11 cellular contexts compared by ENCODE assay signal in the genomic region with DNA sequence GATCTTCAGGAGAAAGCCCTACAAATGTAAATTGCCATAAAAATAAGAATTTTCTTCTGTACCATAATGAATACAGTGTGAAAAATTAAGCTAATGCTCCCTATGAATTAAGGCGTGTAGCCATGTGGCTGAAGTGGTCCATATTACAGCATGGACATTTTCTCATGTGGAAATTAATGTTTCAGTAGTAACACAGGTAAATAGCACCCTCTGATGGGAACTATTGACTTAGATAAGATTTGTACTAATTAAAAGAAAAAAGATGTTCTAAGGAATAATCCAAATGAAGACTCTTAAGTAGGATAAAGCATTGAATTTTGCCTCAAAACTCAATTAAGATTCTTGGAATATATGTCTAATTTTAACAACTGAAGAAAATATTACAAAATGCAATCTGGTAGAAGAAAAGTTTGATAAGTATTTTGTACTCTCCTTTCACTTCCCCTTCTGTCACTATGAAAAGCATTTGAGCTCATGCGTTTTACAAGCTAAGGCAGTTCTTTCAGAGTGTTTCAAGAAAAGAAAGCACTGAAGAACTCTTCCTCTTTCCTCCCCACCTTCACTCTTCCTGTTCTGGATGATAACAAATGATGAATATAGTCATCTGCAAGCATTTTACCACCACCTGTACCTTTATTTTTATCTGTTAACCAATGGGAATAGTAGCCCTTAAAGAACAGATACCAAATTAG. TPM values are rescaled to one million over a fixed set of nuclear protein-coding genes. Genes with fewer than 3 reads are reported as not detected.
DNase-seq lines count a peak whose midpoint lies in the region; ATAC-seq and TF ChIP-seq lines count a peak whose summit lies in the region.
"Had no signal": no experiment of that assay in that cellular context is flagged by ENCODE, and none has a peak within 500 bp of the region (broad histone marks: within the 10 kb centered on the region; RNA-seq: fewer than 3 reads in every experiment).

No MANE protein-coding gene starts in this region.

- TF ChIP-seq POLR2A in GM18505 (IDR thresholded peaks at IDR 0.05; ENCODE audit: borderline replicate concordance, extremely low read depth, insufficient read depth, insufficient read length): no peak

- H3K36me3 Mint-ChIP-seq in activated naive CD4-positive, alpha-beta T cell treated with anti-CD3 and anti-CD28 coated beads for 36 hours (ENCODE audit: low read depth): no peaks in the 10 kb centered on the region
- H3K36me3 Mint-ChIP-seq in effector memory CD8-positive, alpha-beta T cell (ENCODE audit: insufficient read depth): no peaks in the 10 kb centered on the region

- CTCF ChIA-PET in activated naive CD4-positive, alpha-beta T cell treated with anti-CD3 and anti-CD28 coated beads for 36 hours (lab: Charles Lee): interaction anchor here (0.6 kb wide), 1 partner anchor 153 kb away, joined by 3 read pairs; no protein-coding TSS in a partner anchor

- no peak overlapping the region for H3K4me3 Mint-ChIP-seq in activated naive CD4-positive, alpha-beta T cell treated with anti-CD3 and anti-CD28 coated beads for 36 hours
- H3K4me3 Mint-ChIP-seq in effector memory CD8-positive, alpha-beta T cell: no peak overlapping the region

- no peaks in the 10 kb centered on the region for H3K9me3 Mint-ChIP-seq in activated naive CD4-positive, alpha-beta T cell treated with anti-CD3 and anti-CD28 coated beads for 36 hours
- peaks cover 0 to 5% of the 10 kb centered on the region in 2 donors for H3K9me3 Mint-ChIP-seq in effector memory CD8-positive, alpha-beta T cell

- peaks cover 17% of the 10 kb centered on the region for H3K27me3 Mint-ChIP-seq in activated naive CD4-positive, alpha-beta T cell treated with anti-CD3 and anti-CD28 coated beads for 36 hours (ENCODE audit: low read depth)
- H3K27me3 Mint-ChIP-seq in effector memory CD8-positive, alpha-beta T cell: no peaks in the 10 kb centered on the region

- TF ChIP-seq CTCF in fibroblast of pulmonary artery (IDR thresholded peaks at IDR 0.05; ENCODE audit: low read length, missing control alignments): peak; percentile 3

- DNase-seq in MV-4-11 (lab: John Stamatoyannopoulos, UW) (peak; percentile 97), fibroblast of pulmonary artery (ENCODE audit: low read depth) (peak; percentile 47), COLO829 (ENCODE audit: low spot score) (no peak), iPS-NIHi7 (ENCODE audit: extremely low spot score) (no peak)
- DNase-seq in activated naive CD4-positive, alpha-beta T cell treated with anti-CD3 and anti-CD28 coated beads for 36 hours: no peak
- DNase-seq in effector memory CD8-positive, alpha-beta T cell: no peak
- DNase-seq: nucleus accumbens, stomach had no signal

- intact Hi-C loops in activated naive CD4-positive, alpha-beta T cell treated with anti-CD3 and anti-CD28 coated beads for 36 hours (cut with micrococcal nuclease): no loop called here

- ATAC-seq in GM18505 (IDR thresholded peaks at IDR 0.05; ENCODE audit: unreplicated experiment) (peak; percentile 98), HG02588 (IDR thresholded peaks at IDR 0.05; ENCODE audit: unreplicated experiment) (peak; percentile 86)
- ATAC-seq in effector memory CD8-positive, alpha-beta T cell (replicated peaks): no peak

- no peak overlapping the region for H3K27ac Mint-ChIP-seq in activated naive CD4-positive, alpha-beta T cell treated with anti-CD3 and anti-CD28 coated beads for 36 hours
- no peak overlapping the region for H3K27ac Mint-ChIP-seq in effector memory CD8-positive, alpha-beta T cell

- H3K4me3 ChIP-seq in fibroblast of pulmonary artery (replicated peaks; ENCODE audit: low read depth, low read length): no peak overlapping the region
- H3K4me3 ChIP-seq: stomach had no signal

- H3K4me1 Mint-ChIP-seq in activated naive CD4-positive, alpha-beta T cell treated with anti-CD3 and anti-CD28 coated beads for 36 hours (ENCODE audit: low read depth): no peaks in the 10 kb centered on the region
- H3K4me1 Mint-ChIP-seq in effector memory CD8-positive, alpha-beta T cell (ENCODE audit: low read depth in 2 of 2): no peaks in the 10 kb centered on the region

RNA-seq across cellular contexts. Expression of a gene that starts 9.9 kb away (rescaled TPM):
- total RNA-seq in activated naive CD4-positive, alpha-beta T cell treated with anti-CD3 and anti-CD28 coated beads for 36 hours: not detected
- total RNA-seq: RPMI7951, stomach had no signal

RNA-seq across cellular contexts. Expression of a gene that starts 16.2 kb away (rescaled TPM):
- total RNA-seq in activated naive CD4-positive, alpha-beta T cell treated with anti-CD3 and anti-CD28 coated beads for 36 hours: not detected
- total RNA-seq: RPMI7951, stomach had no signal

RNA-seq across cellular contexts. Expression of a gene that starts 54.4 kb away (rescaled TPM):
- total RNA-seq in activated naive CD4-positive, alpha-beta T cell treated with anti-CD3 and anti-CD28 coated beads for 36 hours: not detected
- total RNA-seq: RPMI7951, stomach had no signal

Comparison
In these comparisons a context has a peak if more than half of its experiments do, and no peak if none do; other contexts are left out.
1. DNase-seq: peak in MV-4-11 (single experiment) and fibroblast of pulmonary artery (single experiment); none in activated naive CD4-positive, alpha-beta T cell treated with anti-CD3 and anti-CD28 coated beads for 36 hours (single experiment), COLO829 (single experiment), effector memory CD8-positive, alpha-beta T cell (0 of 3) and iPS-NIHi7 (single experiment).